Comparison of ENCODE assay signal across 1 cellular context in the genomic region with DNA sequence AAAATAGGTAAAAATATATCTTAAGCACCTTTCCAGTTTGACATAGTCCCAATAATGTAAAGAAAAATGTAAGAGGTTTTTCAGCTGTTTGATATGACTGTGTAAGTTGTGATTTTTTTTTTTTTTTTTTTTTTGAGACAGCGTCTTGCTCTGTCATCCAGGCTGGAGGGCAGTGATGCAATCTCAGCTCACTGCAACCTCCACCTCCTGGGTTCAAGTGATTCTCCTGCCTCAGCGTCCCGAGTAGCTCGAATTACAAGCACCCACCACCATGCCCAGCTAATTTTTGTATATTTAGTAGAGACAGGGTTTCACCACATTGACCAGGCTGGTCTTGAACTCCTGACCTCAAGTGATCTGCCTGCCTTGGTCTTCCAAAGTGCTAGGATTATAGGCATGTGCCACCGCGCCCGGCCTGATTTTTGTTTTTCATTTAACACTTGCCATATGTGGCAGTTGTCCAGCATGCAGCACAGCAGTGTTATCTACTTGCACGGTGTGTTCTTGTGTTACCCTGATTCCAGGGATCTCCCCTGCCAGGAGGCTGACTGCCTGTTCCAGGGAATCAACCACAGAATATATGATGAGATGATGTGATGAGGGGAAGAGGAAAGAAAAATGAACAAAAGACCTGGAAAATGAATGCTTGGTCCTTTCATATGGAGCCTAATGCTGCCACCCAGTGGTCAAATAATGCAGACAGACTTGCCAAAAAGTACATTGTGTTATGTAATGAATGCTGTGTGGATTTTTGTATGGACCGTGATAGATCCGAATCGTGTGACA.
TF ChIP-seq lines count a peak whose summit lies in the region.

No MANE protein-coding gene starts in this region.

TF ChIP-seq in HEK293, 187 proteins besides CTCF, POLR2A, EP300 and RAD21 (continued from another document):
- TF ChIP-seq, protein P1, sequence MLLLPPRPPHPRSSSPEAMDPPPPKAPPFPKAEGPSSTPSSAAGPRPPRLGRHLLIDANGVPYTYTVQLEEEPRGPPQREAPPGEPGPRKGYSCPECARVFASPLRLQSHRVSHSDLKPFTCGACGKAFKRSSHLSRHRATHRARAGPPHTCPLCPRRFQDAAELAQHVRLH (tag by site-specific recombination; IDR thresholded peaks at IDR 0.05): 0 out of 2 replicates have a peak, but pooled peaks have one; percentile 39
- peak; percentile 83 for TF ChIP-seq IKZF3 (tag by site-specific recombination; IDR thresholded peaks at IDR 0.05)
